11 cellular contexts compared by ENCODE assay signal in the genomic region with DNA sequence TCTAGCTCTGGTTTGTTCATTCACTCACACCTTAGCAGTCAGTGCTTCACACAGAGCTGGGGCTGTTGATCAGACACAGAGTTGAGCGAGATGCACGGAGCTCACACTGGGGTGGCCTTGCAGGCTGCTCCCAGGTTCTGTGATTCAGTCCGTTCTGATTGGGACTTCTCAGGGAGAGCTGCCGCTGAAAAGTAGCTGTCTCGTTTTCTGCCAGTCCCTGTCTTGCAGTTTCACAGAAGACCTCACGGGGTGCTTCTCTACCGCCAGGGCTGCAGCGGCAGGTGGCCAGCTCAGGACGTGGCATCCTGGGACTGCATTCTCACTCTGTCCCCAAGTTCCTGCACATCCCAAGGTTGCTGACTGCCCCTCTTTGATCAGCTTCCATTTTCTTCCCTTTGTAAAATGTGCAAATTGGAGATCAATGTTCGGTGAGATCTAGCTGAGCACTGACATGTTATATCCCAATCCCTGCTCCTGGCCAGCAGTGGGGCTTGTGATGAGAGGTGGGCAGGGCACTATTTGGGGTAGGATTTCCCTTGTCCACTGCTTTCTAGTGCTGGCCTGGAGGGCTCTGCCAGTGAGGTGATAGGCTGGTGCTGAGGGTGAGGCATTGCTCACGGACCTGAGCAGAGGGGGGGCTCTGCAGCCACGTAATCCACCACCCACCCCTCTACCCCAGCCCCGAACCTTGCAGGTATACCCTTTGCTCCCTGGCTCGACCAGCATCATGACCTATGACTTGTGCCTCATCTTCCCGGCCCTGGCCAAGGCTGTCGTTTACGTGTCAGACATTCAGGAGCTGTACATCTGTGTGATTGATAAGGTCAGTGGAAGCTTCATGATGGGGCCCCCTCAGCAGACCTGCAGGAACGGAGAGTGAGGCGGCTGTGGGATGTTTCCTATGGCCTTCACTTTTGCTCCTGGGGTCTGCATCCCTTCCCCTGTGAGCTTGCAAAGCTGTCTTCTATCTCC. TPM values are rescaled to one million over a fixed set of nuclear protein-coding genes. Genes with fewer than 3 reads are reported as not detected.
DNase-seq lines count a peak whose midpoint lies in the region; ATAC-seq and TF ChIP-seq lines count a peak whose summit lies in the region.
"Had no signal": no experiment of that assay in that cellular context is flagged by ENCODE, and none has a peak within 500 bp of the region (broad histone marks: within the 10 kb centered on the region; RNA-seq: fewer than 3 reads in every experiment).

No MANE protein-coding gene starts in this region.

- H3K27me3 ChIP-seq in right atrium auricular region (no peaks in the 10 kb centered on the region), RWPE2 (ENCODE audit: insufficient read depth, poor library complexity, severe bottlenecking) (no peaks in the 10 kb centered on the region)

- ATAC-seq in left cardiac atrium (no peak), RWPE2 (ENCODE audit: low read depth) (peak; percentile 40; the same call in 1 of the 3 replicates), HG03442 (IDR thresholded peaks at IDR 0.05; ENCODE audit: unreplicated experiment) (no peak), HG03039 (IDR thresholded peaks at IDR 0.05; ENCODE audit: unreplicated experiment) (no peak)
- ATAC-seq: activated CD8-positive, alpha-beta T cell treated with anti-CD3 and anti-CD28 coated beads for 36 hours had no signal

- H3K4me1 ChIP-seq in right atrium auricular region (no peaks in the 10 kb centered on the region), RWPE2 (ENCODE audit: insufficient read depth, poor library complexity, severe bottlenecking) (peaks cover 3% of the 10 kb centered on the region)

- DNase-seq in right atrium auricular region (ENCODE audit: low spot score) (no peak), left cardiac atrium (no peak), RWPE2 (ENCODE audit: low spot score) (no peak), fibroblast of villous mesenchyme (ENCODE audit: low read depth) (no peak), retina (no peak), amygdala (lab: John Stamatoyannopoulos, UW) (no peak)
- DNase-seq: activated CD8-positive, alpha-beta T cell treated with anti-CD3 and anti-CD28 coated beads for 36 hours; CD4-positive, alpha-beta T cell; NCI-H1694 had no signal

- H3K27ac ChIP-seq in right atrium auricular region = no peak overlapping the region
- H3K27ac ChIP-seq in RWPE2 (ENCODE audit: poor library complexity, severe bottlenecking) = no peak overlapping the region

- intact Hi-C loops in left cardiac atrium (cut with DNase I) = no loop called here

- peak; percentile 13 to 42 for TF ChIP-seq CTCF in right atrium auricular region (IDR thresholded peaks at IDR 0.05)
- peak; percentile 4 for TF ChIP-seq CTCF in RWPE2 (IDR thresholded peaks at IDR 0.05; ENCODE audit: poor library complexity, severe bottlenecking)
- peak; percentile 22 for TF ChIP-seq CTCF in fibroblast of villous mesenchyme (IDR thresholded peaks at IDR 0.05; ENCODE audit: insufficient read depth, low read depth, low read length)

- H3K4me3 ChIP-seq in right atrium auricular region (no peak overlapping the region), RWPE2 (ENCODE audit: severe bottlenecking) (no peak overlapping the region), fibroblast of villous mesenchyme (ENCODE audit: low read depth, low read length) (no peak overlapping the region)

- H3K36me3 ChIP-seq in right atrium auricular region (no peaks in the 10 kb centered on the region), RWPE2 (ENCODE audit: low read depth) (no peaks in the 10 kb centered on the region)

- no peaks in the 10 kb centered on the region for H3K9me3 ChIP-seq in right atrium auricular region
- no peaks in the 10 kb centered on the region for H3K9me3 ChIP-seq in RWPE2 (ENCODE audit: severe bottlenecking)

RNA-seq across cellular contexts. Expression of gene TXNRD3, which starts 5.3 kb away (rescaled TPM):
- total RNA-seq in right atrium auricular region (1 to 10 TPM; 5.0 to 6.8 TPM), left cardiac atrium (1 to 10 TPM; 4.0 to 7.3 TPM), fibroblast of villous mesenchyme (11.3 and 13.4 TPM in 2 replicates)

RNA-seq across cellular contexts. Expression of gene CHCHD6, which starts 43.8 kb away (rescaled TPM):
- total RNA-seq in right atrium auricular region = 10 to 100 TPM in 1 of 2 donors, 1 to 10 TPM in 1; 8.4 to 10.9 TPM
- 1 to 10 TPM; 7.8 to 7.9 TPM for total RNA-seq in left cardiac atrium
- total RNA-seq in fibroblast of villous mesenchyme = 9.1 and 15.5 TPM in 2 replicates
